ENCODE assay signal across 8 cellular contexts in the genomic region with DNA sequence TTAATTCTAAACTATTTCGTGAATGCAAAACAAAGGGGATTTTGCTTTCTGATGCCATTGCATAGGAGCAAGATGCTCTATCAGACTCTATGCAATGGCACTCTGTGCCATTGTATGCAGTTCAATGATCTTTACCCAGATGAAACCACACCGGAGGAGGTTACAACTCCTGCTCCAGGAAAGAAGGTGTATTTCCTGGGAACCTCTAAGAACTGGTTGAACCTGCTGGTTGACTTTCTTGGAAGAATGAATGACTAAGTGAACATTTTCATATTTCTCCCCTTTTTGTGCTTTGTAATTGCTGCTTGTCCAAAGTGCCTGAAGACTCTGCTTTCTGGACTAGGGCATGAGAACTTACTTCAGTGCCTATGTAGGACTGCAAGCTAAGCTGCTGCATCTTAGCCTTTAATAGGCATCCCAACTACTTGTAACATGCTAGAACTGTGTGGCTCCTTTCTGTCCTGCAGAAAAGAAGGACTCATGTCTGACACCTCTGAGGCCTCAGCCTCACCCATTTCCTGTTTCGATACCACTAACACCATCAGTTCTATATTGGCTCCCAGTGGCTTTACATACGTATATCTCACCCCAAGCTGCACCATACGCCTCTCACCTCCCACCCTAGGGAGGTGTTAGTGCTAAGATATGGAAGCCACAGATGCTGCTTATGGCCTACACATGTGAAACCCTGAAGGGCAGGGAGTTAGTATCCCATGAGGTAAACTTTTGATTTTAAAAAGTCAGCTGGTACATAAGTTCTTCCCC.
DNase-seq lines count a peak whose midpoint lies in the region; ATAC-seq and TF ChIP-seq lines count a peak whose summit lies in the region.

No MANE protein-coding gene starts in this region.

- H3K4me1 ChIP-seq in OCI-LY1 (ENCODE audit: insufficient read depth, low read length, severe bottlenecking) (peaks cover 36% of the 10 kb centered on the region), mucosa of descending colon (ENCODE audit: low read depth) (peaks cover 20% of the 10 kb centered on the region), gastrocnemius medialis (peaks cover 0 to 7% of the 10 kb centered on the region in 2 donors)

- H3K4me3 ChIP-seq in OCI-LY1 (ENCODE audit: low read depth, low read length, poor library complexity, severe bottlenecking) (no peak overlapping the region), mucosa of descending colon (no peak overlapping the region), gastrocnemius medialis (no peak overlapping the region)

- no peak for TF ChIP-seq POLR2A in gastrocnemius medialis (IDR thresholded peaks at IDR 0.05)

- H3K27me3 ChIP-seq in OCI-LY1 (ENCODE audit: insufficient read depth, low read length) (no peaks in the 10 kb centered on the region), gastrocnemius medialis (no peaks in the 10 kb centered on the region)

- no peaks in the 10 kb centered on the region for H3K36me3 ChIP-seq in OCI-LY1 (ENCODE audit: insufficient read depth, low read length)
- H3K36me3 ChIP-seq in mucosa of descending colon (ENCODE audit: low read depth) = no peaks in the 10 kb centered on the region
- H3K36me3 ChIP-seq in gastrocnemius medialis = no peaks in the 10 kb centered on the region

- H3K9me2 ChIP-seq in OCI-LY1 (ENCODE audit: low read depth, low read length) = no peaks in the 10 kb centered on the region

- peak; percentile 22 for DNase-seq in GM19238 (ENCODE audit: insufficient read length, low spot score)
- peak in 1 of 3 donors; percentile 74 for DNase-seq in mucosa of descending colon
- DNase-seq in gastrocnemius medialis = no peak
- DNase-seq in Right ventricle myocardium superior = no peak
- no peak for DNase-seq in stimulated activated CD4-positive, alpha-beta T cell treated with anti-CD3 and anti-CD28 coated beads, Interleukin-15, amount 100 ng/mL, for 24 hours
- DNase-seq in activated CD4-positive, CD25-positive, alpha-beta regulatory T cell (lab: John Stamatoyannopoulos, UW) = no peak

- no peaks in the 10 kb centered on the region for H4K20me1 ChIP-seq in OCI-LY1 (ENCODE audit: insufficient read depth, low read length)

- intact Hi-C loops in mucosa of descending colon (cut with DNase I, micrococcal nuclease) = no loop called here
- intact Hi-C loops in gastrocnemius medialis (cut with DNase I; ENCODE audit: low total_unique reads) = loop anchor here (10.0 kb wide), 1 partner anchor 145 kb away; no protein-coding TSS in a partner anchor
- intact Hi-C loops in Right ventricle myocardium superior (cut with DNase I) = no loop called here

- H3K9me3 ChIP-seq in OCI-LY1 (ENCODE audit: low read length) = no peaks in the 10 kb centered on the region
- no peaks in the 10 kb centered on the region for H3K9me3 ChIP-seq in mucosa of descending colon
- no peaks in the 10 kb centered on the region for H3K9me3 ChIP-seq in gastrocnemius medialis

- H3K9ac ChIP-seq in OCI-LY1 (ENCODE audit: low read length) = peak overlapping the region; percentile 16; the same call in 1 of the 2 replicates

- H3F3A ChIP-seq in OCI-LY1 (ENCODE audit: insufficient read depth, low read length) = no peaks in the 10 kb centered on the region

- peak overlapping the region; percentile 38 for H3K4me2 ChIP-seq in OCI-LY1 (ENCODE audit: low read length)

- no peaks in the 10 kb centered on the region for H3K79me2 ChIP-seq in OCI-LY1 (ENCODE audit: insufficient read depth, low read length)

- H3K27ac ChIP-seq in OCI-LY1 (ENCODE audit: low read depth, low read length, poor library complexity, severe bottlenecking) (peak overlapping the region; percentile 61), gastrocnemius medialis (no peak overlapping the region)

- peak overlapping the region; percentile 93 for H2AFZ ChIP-seq in OCI-LY1 (ENCODE audit: low read length)

- ATAC-seq in HG02840 (IDR thresholded peaks at IDR 0.05; ENCODE audit: low FRiP score, unreplicated experiment) (peak; percentile 70), mucosa of descending colon (peak; percentile 80), gastrocnemius medialis (no peak), Right ventricle myocardium superior (ENCODE audit: poor library complexity) (no peak)

- no peak for TF ChIP-seq CTCF in OCI-LY1 (IDR thresholded peaks at IDR 0.05; ENCODE audit: low read length)
- no peak for TF ChIP-seq CTCF in mucosa of descending colon (IDR thresholded peaks at IDR 0.05)
- TF ChIP-seq CTCF in gastrocnemius medialis (IDR thresholded peaks at IDR 0.05 in 4 of 5, conservative IDR thresholded peaks at IDR 0.05 in 1 of 5) = no peak

- in situ Hi-C loops in gastrocnemius medialis (cut with MboI; ENCODE audit: low sequenced_read_pairs in 4 of 4) = no loop called here

Comparison
In these comparisons a context has a peak if more than half of its experiments do, and no peak if none do; other contexts are left out.
1. ATAC-seq: peak in HG02840 (single experiment) and mucosa of descending colon (single experiment); none in gastrocnemius medialis (0 of 2) and Right ventricle myocardium superior (single experiment).